Comparison of ENCODE assay signal across 20 cellular contexts in the genomic region with DNA sequence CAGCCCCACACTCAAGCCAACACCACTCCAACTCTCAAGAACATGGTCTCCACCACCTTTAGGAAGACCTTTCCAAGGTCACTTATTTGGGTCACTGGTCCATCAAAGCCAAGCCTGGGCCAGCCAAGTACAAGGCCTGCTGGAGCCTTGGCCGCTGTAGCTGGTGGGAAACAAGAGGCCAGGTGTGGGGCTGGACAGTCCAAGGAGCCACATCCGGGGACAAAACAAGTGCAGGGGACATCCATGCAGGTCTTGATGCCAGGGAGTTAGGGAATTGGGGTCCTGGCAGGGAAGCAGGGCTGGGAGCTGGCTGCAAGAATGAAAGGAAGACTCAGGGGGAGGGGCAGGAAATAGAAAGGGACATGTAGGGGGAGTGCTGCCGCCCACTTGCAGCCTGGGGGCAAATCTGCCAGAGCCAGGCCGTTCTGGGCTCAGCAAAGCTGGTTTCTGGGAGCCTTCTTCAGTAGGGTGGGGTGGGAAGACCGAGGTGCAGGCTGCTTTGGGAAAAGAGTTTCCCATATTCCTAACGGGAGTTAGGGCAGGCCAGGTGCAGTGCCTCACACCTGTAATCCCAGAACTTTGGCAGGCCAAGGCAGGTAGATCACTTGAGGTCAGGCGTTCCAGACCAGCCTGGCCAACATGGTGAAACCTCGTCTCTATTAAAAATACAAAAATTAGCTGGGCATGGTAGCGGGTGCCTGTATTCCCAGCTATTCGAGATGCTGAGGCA.
DNase-seq lines count a peak whose midpoint lies in the region; ATAC-seq, FAIRE-seq and TF ChIP-seq lines count a peak whose summit lies in the region.
"Had no signal": no experiment of that assay in that cellular context is flagged by ENCODE, and none has a peak within 500 bp of the region (broad histone marks: within the 10 kb centered on the region; RNA-seq: fewer than 3 reads in every experiment).

No MANE protein-coding gene starts in this region.

- H3K23ac ChIP-seq in H9 (ENCODE audit: insufficient read length, low read depth, low read length): no peak overlapping the region

- peak overlapping the region; percentile 97 to 99 for H3K27ac ChIP-seq in A549
- H3K27ac ChIP-seq in H9 (ENCODE audit: insufficient read length, low read depth, low read length): no peak overlapping the region
- peak overlapping the region; percentile 68 for H3K27ac ChIP-seq in neural cell (ENCODE audit: low read length)
- H3K27ac ChIP-seq: cardiac muscle cell, upper lobe of left lung had no signal

- H3K9me3 ChIP-seq in A549 (no peaks in the 10 kb centered on the region), H9 (ENCODE audit: control insufficient read depth, low read depth, low read length) (no peaks in the 10 kb centered on the region), neural cell (ENCODE audit: low read length) (no peaks in the 10 kb centered on the region)
- H3K9me3 ChIP-seq: upper lobe of left lung had no signal

- H4K91ac ChIP-seq in H9 (ENCODE audit: insufficient read length, low read depth, low read length): no peak overlapping the region

- no peak overlapping the region for H3K14ac ChIP-seq in H9 (ENCODE audit: insufficient read depth, low read length)

- TF ChIP-seq POLR2A in A549 (IDR thresholded peaks at IDR 0.05; ENCODE audit: low read length): no peak

- no peak overlapping the region for H3T11ph ChIP-seq in H9 (ENCODE audit: low read length)

- H3K27me3 ChIP-seq in H9 (ENCODE audit: insufficient read depth, low read length) (no peaks in the 10 kb centered on the region), neural cell (ENCODE audit: insufficient read depth, low read depth, low read length) (no peaks in the 10 kb centered on the region)
- H3K27me3 ChIP-seq: upper lobe of left lung had no signal

- H4K20me1 ChIP-seq in H9 (ENCODE audit: control insufficient read depth, insufficient read depth, insufficient read length): no peaks in the 10 kb centered on the region
- H4K20me1 ChIP-seq in neural cell (ENCODE audit: insufficient read depth): no peaks in the 10 kb centered on the region

- POLR2A ChIA-PET in A549 (lab: Yijun Ruan, JAX): no interaction called here

- H2AFZ ChIP-seq in H9 (ENCODE audit: low read length): no peak overlapping the region
- H2AFZ ChIP-seq in neural cell (ENCODE audit: low read depth, low read length): no peak overlapping the region

- H3K4me1 ChIP-seq in A549: peaks cover 74% of the 10 kb centered on the region
- H3K4me1 ChIP-seq in H9 (ENCODE audit: insufficient read depth, low read length): no peaks in the 10 kb centered on the region; the same call in 1 of the 2 replicates

- peaks cover 12 to 17% of the 10 kb centered on the region in 2 experiments for H3K4me1 Mint-ChIP-seq in H9
- H3K4me1 Mint-ChIP-seq in brain: peaks cover 52% of the 10 kb centered on the region
- H3K4me1 Mint-ChIP-seq: activated naive CD4-positive, alpha-beta T cell treated with anti-CD3 and anti-CD28 coated beads, Interleukin-2, amount 50 U/mL, for 24 hours had no signal

- no peak overlapping the region for H2BK5ac ChIP-seq in H9 (ENCODE audit: insufficient read length, low read length)

- H3K23me2 ChIP-seq in H9 (ENCODE audit: insufficient read length, low read depth, low read length, poor library complexity, severe bottlenecking): no peaks in the 10 kb centered on the region

- no peak overlapping the region for H3K18ac ChIP-seq in H9 (ENCODE audit: insufficient read length, low read depth, low read length)

- 88% methylated on average over 10 of the region's 10 CpGs for WGBS in A549 (ENCODE audit: missing lambda C conversion rate)
- WGBS in H9 (ENCODE audit: extremely low coverage, insufficient read length, low lambda C conversion rate): no CpG with 5 or more reads among the region's 10 CpGs

- no peak for DNase-seq in A549 (ENCODE audit: low read depth in 1 of 2, low spot score in 1 of 2)
- DNase-seq in H9: peak; percentile 51
- DNase-seq in NCI-H345 (lab: John Stamatoyannopoulos, UW): no peak
- DNase-seq in DMS153 (lab: John Stamatoyannopoulos, UW): no peak
- DNase-seq: activated B cell treated with CpG ODN at 0.5 μM for 24 hours; activated CD4-positive, alpha-beta T cell treated with anti-CD3 and anti-CD28 coated beads, Interleukin-2, amount 50 U/mL, for 4 hours; COR-L47; NCI-H1092 treated with DMSO at 0.1 percent for 48 hours; NCI-H187 treated with DMSO at 0.1 percent for 48 hours; occipital lobe; stimulated activated CD4-positive, alpha-beta T cell treated with anti-CD3 and anti-CD28 coated beads, Interleukin-1b, Interleukin-23, amount 100 ng/mL, for 48 hours; T-helper 9 cell; upper lobe of left lung had no signal

- H2BK20ac ChIP-seq in H9 (ENCODE audit: low read depth, low read length, poor library complexity, severe bottlenecking): no peak overlapping the region

- H3K9me3 Mint-ChIP-seq in H9 (no peaks in the 10 kb centered on the region), brain (no peaks in the 10 kb centered on the region)
- H3K9me3 Mint-ChIP-seq: activated B cell treated with CpG ODN at 0.5 μM for 24 hours; activated naive CD4-positive, alpha-beta T cell treated with anti-CD3 and anti-CD28 coated beads, Interleukin-2, amount 50 U/mL, for 24 hours had no signal

- no peaks in the 10 kb centered on the region for H3K79me2 ChIP-seq in H9 (ENCODE audit: insufficient read depth, low read length)
- no peaks in the 10 kb centered on the region for H3K79me2 ChIP-seq in neural cell (replicated peaks; ENCODE audit: insufficient read depth, low read length)

- peak overlapping the region in 1 of 3 experiments; percentile 85; a peak in 2 of 7 replicates for H3K27ac Mint-ChIP-seq in H9
- peak overlapping the region in 4 of 5 experiments; percentile 42 to 70 (median 58) for H3K27ac Mint-ChIP-seq in brain
- H3K27ac Mint-ChIP-seq: activated B cell treated with CpG ODN at 0.5 μM for 24 hours; activated naive CD4-positive, alpha-beta T cell treated with anti-CD3 and anti-CD28 coated beads, Interleukin-2, amount 50 U/mL, for 24 hours had no signal

- ATAC-seq in A549 (no peak), HG03460 (IDR thresholded peaks at IDR 0.05; ENCODE audit: unreplicated experiment) (no peak), HG02610 (IDR thresholded peaks at IDR 0.05; ENCODE audit: unreplicated experiment) (no peak)

- H3K4me2 ChIP-seq in A549 (peak overlapping the region; percentile 75; the same call in 2 of the 3 replicates), H9 (ENCODE audit: insufficient read depth, insufficient read length, low read length) (no peak overlapping the region), neural cell (ENCODE audit: low read length) (no peak overlapping the region)

- no peaks in the 10 kb centered on the region for H3F3A ChIP-seq in neural cell (ENCODE audit: insufficient read depth, low read length, poor library complexity, severe bottlenecking)

- FAIRE-seq in A549 (lab: Jason Lieb, UNC): no peak

- H3K4me3 Mint-ChIP-seq in H9 (no peak overlapping the region; a peak in 1 of 5 replicates), brain (no peak overlapping the region)
- H3K4me3 Mint-ChIP-seq: activated B cell treated with CpG ODN at 0.5 μM for 24 hours; activated naive CD4-positive, alpha-beta T cell treated with anti-CD3 and anti-CD28 coated beads, Interleukin-2, amount 50 U/mL, for 24 hours had no signal

- no peak overlapping the region for H2BK12ac ChIP-seq in H9 (ENCODE audit: insufficient read length, low read depth, low read length)

- H3K56ac ChIP-seq in H9 (ENCODE audit: insufficient read length, low read depth, low read length): no peak overlapping the region

- TF ChIP-seq RAD21 in A549 (conservative IDR thresholded peaks at IDR 0.05 in 1 of 2, IDR thresholded peaks at IDR 0.05 in 1 of 2) (no peak), neural cell (conservative IDR thresholded peaks at IDR 0.05) (no peak)

- H4K5ac ChIP-seq in H9 (ENCODE audit: insufficient read length, low read depth, low read length): no peak overlapping the region

- CTCF ChIA-PET in A549 (lab: Yijun Ruan, JAX): interaction anchor here (0.6 to 2.5 kb wide), 4 partner anchors 17 to 57 kb away, joined by 3 to 9 read pairs (median 3); no protein-coding TSS in a partner anchor

- H3K36me3 Mint-ChIP-seq in H9 (ENCODE audit: insufficient read depth in 1 of 3, low read depth in 3 of 3): peaks cover 3 to 10% (median 3%) of the 10 kb centered on the region in 3 experiments; a peak in 5 of 7 replicates
- peaks cover 5% of the 10 kb centered on the region for H3K36me3 Mint-ChIP-seq in brain
- H3K36me3 Mint-ChIP-seq: activated naive CD4-positive, alpha-beta T cell treated with anti-CD3 and anti-CD28 coated beads, Interleukin-2, amount 50 U/mL, for 24 hours had no signal

- H4K8ac ChIP-seq in H9 (replicated peaks; ENCODE audit: insufficient read length, low read depth, low read length): no peak overlapping the region

- no peak overlapping the region for H2BK15ac ChIP-seq in H9 (ENCODE audit: low read depth, low read length)

- no peaks in the 10 kb centered on the region for H3K79me1 ChIP-seq in H9 (ENCODE audit: insufficient read depth, low read depth, low read length, poor library complexity, severe bottlenecking)

- H3K9me2 ChIP-seq in neural cell (ENCODE audit: insufficient read depth, low read length): no peaks in the 10 kb centered on the region

- no peaks in the 10 kb centered on the region for H3K36me3 ChIP-seq in neural cell (ENCODE audit: insufficient read depth, low read length)
- H3K36me3 ChIP-seq: cardiac muscle cell, upper lobe of left lung had no signal

- H3K27me3 Mint-ChIP-seq in H9 (ENCODE audit: low read depth): peaks cover 2% of the 10 kb centered on the region
- no peaks in the 10 kb centered on the region for H3K27me3 Mint-ChIP-seq in brain

- no peak overlapping the region for H3K4me3 ChIP-seq in A549
- no peak overlapping the region for H3K4me3 ChIP-seq in neural cell (ENCODE audit: low read length)
- H3K4me3 ChIP-seq: cardiac muscle cell, skin epidermis, upper lobe of left lung had no signal

- TF ChIP-seq CTCF in A549 (IDR thresholded peaks at IDR 0.05) (no peak), H9 (conservative IDR thresholded peaks at IDR 0.05) (no peak), brain (conservative IDR thresholded peaks at IDR 0.05) (no peak), neural cell (IDR thresholded peaks at IDR 0.05; ENCODE audit: poor library complexity, severe bottlenecking) (no peak)

- TF ChIP-seq EP300 in A549 (IDR thresholded peaks at IDR 0.05) (no peak), neural cell (conservative IDR thresholded peaks at IDR 0.05; ENCODE audit: poor library complexity, severe bottlenecking) (no peak)

- no peak overlapping the region for H2AK5ac ChIP-seq in H9 (ENCODE audit: insufficient read length, low read length)

- H2BK120ac ChIP-seq in H9 (ENCODE audit: low read depth, low read length, poor library complexity, severe bottlenecking): no peak overlapping the region

- no peak overlapping the region for H3K4ac ChIP-seq in H9 (ENCODE audit: low read depth, low read length)

- H3K9ac ChIP-seq in H9 (ENCODE audit: extremely low read depth, insufficient read length, low read length) (no peak overlapping the region), neural cell (ENCODE audit: low read length) (no peak overlapping the region)

TF ChIP-seq in A549, 52 proteins besides CTCF, POLR2A, EP300 and RAD21 (continues in another document):
- no peak for TF ChIP-seq MAFK (IDR thresholded peaks at IDR 0.05; ENCODE audit: partially characterized antibody)
- no peak for TF ChIP-seq SMC3 (IDR thresholded peaks at IDR 0.05)

TF ChIP-seq in neural cell, 6 proteins besides CTCF, POLR2A, EP300 and RAD21:
- no peak for TF ChIP-seq EZH2 (IDR thresholded peaks at IDR 0.05; ENCODE audit: borderline replicate concordance, insufficient read depth, low read length, poor library complexity, severe bottlenecking)
